In the genomic region with DNA sequence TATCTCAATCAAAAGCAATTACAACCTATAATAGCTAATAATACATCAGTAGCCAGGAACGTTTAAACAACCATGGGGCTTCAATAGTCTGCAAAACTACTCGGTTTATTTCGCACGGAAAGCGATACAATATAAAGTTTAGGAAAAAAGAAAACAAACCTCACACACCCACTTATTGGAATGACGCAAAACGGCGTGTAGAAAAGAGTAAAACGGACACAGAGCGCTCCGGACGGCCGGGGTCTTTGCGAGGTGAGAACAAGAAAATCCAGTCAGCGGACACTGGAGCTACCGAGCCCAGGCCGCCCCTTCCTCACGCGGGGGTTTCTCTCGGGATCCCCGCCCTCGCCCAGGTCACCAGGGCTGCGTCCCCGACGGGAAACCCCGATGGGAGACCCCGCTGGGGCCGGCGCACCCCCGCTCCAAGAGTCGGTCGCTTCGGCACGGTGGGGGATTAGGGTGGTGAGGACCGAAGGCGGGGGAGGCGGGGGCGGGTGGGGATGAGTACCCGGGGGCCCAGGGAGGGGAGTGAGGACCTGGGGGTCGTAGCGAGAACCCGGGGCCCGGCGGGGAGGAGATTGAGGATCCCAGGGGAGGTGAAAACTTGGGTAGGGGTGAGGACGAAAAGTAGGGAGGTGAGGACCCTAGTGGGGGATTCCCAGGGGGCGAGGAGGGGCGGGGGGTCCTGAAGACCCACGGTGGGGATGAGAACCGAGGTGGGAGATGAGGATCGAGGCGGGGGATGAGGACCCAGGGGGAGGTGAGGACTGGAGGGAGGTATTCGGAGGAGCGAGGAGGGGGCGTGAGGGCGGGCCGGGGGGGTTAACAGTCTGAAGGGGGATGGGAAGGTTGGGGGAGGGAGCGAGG, we compare ENCODE assay signal across 1 cellular context.
TF ChIP-seq lines count a peak whose summit lies in the region.

No MANE protein-coding gene starts in this region.

TF ChIP-seq in GM23338, 12 proteins besides CTCF, POLR2A, EP300 and RAD21:
- TF ChIP-seq, protein P1, sequence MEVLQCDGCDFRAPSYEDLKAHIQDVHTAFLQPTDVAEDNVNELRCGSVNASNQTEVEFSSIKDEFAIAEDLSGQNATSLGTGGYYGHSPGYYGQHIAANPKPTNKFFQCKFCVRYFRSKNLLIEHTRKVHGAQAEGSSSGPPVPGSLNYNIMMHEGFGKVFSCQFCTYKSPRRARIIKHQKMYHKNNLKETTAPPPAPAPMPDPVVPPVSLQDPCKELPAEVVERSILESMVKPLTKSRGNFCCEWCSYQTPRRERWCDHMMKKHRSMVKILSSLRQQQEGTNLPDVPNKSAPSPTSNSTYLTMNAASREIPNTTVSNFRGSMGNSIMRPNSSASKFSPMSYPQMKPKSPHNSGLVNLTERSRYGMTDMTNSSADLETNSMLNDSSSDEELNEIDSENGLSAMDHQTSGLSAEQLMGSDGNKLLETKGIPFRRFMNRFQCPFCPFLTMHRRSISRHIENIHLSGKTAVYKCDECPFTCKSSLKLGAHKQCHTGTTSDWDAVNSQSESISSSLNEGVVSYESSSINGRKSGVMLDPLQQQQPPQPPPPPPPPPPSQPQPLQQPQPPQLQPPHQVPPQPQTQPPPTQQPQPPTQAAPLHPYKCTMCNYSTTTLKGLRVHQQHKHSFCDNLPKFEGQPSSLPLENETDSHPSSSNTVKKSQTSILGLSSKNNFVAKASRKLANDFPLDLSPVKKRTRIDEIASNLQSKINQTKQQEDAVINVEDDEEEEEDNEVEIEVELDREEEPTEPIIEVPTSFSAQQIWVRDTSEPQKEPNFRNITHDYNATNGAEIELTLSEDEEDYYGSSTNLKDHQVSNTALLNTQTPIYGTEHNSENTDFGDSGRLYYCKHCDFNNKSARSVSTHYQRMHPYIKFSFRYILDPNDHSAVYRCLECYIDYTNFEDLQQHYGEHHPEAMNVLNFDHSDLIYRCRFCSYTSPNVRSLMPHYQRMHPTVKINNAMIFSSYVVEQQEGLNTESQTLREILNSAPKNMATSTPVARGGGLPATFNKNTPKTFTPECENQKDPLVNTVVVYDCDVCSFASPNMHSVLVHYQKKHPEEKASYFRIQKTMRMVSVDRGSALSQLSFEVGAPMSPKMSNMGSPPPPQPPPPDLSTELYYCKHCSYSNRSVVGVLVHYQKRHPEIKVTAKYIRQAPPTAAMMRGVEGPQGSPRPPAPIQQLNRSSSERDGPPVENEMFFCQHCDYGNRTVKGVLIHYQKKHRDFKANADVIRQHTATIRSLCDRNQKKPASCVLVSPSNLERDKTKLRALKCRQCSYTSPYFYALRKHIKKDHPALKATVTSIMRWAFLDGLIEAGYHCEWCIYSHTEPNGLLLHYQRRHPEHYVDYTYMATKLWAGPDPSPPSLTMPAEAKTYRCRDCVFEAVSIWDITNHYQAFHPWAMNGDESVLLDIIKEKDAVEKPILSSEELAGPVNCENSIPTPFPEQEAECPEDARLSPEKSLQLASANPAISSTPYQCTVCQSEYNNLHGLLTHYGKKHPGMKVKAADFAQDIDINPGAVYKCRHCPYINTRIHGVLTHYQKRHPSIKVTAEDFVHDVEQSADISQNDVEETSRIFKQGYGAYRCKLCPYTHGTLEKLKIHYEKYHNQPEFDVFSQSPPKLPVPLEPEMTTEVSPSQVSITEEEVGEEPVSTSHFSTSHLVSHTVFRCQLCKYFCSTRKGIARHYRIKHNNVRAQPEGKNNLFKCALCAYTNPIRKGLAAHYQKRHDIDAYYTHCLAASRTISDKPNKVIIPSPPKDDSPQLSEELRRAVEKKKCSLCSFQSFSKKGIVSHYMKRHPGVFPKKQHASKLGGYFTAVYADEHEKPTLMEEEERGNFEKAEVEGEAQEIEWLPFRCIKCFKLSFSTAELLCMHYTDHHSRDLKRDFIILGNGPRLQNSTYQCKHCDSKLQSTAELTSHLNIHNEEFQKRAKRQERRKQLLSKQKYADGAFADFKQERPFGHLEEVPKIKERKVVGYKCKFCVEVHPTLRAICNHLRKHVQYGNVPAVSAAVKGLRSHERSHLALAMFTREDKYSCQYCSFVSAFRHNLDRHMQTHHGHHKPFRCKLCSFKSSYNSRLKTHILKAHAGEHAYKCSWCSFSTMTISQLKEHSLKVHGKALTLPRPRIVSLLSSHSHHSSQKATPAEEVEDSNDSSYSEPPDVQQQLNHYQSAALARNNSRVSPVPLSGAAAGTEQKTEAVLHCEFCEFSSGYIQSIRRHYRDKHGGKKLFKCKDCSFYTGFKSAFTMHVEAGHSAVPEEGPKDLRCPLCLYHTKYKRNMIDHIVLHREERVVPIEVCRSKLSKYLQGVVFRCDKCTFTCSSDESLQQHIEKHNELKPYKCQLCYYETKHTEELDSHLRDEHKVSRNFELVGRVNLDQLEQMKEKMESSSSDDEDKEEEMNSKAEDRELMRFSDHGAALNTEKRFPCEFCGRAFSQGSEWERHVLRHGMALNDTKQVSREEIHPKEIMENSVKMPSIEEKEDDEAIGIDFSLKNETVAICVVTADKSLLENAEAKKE (CRISPR knock-in tag; IDR thresholded peaks at IDR 0.05) = no peak
- TF ChIP-seq STAT1 (IDR thresholded peaks at IDR 0.05; ENCODE audit: unreplicated experiment) (no peak), EZH2phosphoT487 (IDR thresholded peaks at IDR 0.05; ENCODE audit: unreplicated experiment) (no peak), ZNF114 (CRISPR knock-in tag; IDR thresholded peaks at IDR 0.05) (no peak)
